Comparison of ENCODE assay signal across 22 cellular contexts in the genomic region with DNA sequence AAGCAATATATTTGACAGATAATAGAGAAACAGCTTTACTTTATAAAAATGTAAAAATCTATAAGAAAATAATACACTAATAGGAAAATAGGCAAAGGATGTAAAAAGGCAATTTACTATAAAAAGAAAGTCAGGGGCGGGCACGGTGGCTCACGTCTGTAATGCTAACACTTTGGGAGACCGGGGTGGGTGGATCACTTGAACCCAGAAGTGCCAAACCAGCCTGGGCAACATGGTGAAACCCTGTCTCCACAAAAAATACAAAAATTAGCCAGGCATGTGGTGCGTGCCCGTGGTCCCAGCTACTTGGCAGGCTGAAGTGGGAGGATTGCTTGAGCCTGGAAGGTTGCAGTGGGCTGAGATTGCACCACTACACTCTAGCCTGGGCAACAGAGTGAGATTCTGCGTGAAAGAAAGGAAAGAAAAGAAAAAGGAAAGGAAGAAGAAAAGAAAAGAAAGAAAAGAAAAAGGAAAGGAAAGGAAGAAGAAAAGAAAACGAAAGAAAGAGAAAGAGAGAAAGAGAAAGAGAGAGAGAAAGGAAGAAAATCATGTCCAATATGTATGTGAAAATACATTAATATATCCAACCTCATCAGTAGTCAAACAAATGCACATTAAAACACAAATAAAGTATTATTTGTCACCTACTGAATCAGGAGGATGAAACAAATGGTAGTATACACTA.
A peak's percentile ranks its signal among the peaks of the same experiment; 100 is the strongest.
DNase-seq lines count a peak whose midpoint lies in the region; ATAC-seq and TF ChIP-seq lines count a peak whose summit lies in the region.
"Had no signal": no experiment of that assay in that cellular context is flagged by ENCODE, and none has a peak within 500 bp of the region (broad histone marks: within the 10 kb centered on the region; RNA-seq: fewer than 3 reads in every experiment).

No MANE protein-coding gene starts in this region.

- H3K27me3 Mint-ChIP-seq in GM23338 (ENCODE audit: insufficient read depth, low read depth, poor library complexity) (peaks cover 3% of the 10 kb centered on the region), HFFc6 (ENCODE audit: insufficient read depth) (peaks cover 13% of the 10 kb centered on the region)
- peaks cover 4 to 12% of the 10 kb centered on the region in 2 donors for H3K27me3 Mint-ChIP-seq in natural killer cell treated with Interleukin-12 subunit alpha and Interleukin-12 subunit beta and Interleukin-15 and Interleukin-18, amount 100 ng/mL, for 72 hours

- ATAC-seq in GM23338 (no peak), GM21576 (IDR thresholded peaks at IDR 0.05; ENCODE audit: unreplicated experiment) (no peak)
- ATAC-seq in natural killer cell treated with Interleukin-12 subunit alpha and Interleukin-12 subunit beta and Interleukin-15 and Interleukin-18, amount 100 ng/mL, for 72 hours, result no peak
- ATAC-seq: Right ventricle myocardium inferior had no signal

- no peak for TF ChIP-seq EP300 in sigmoid colon (IDR thresholded peaks at IDR 0.05)

- WGBS in sigmoid colon, 2 donors, result 86 to 91% methylated on average over 8 of the region's 8 CpGs

- H3K27me3 ChIP-seq in GM23338 (ENCODE audit: insufficient read depth), result no peaks in the 10 kb centered on the region
- H3K27me3 ChIP-seq in sigmoid colon, result no peaks in the 10 kb centered on the region
- H3K27me3 ChIP-seq: BE2C had no signal

- H3K9me3 ChIP-seq in sigmoid colon, result no peaks in the 10 kb centered on the region
- H3K9me3 ChIP-seq: BE2C, SJSA1 had no signal

- 0 out of 2 replicates have a peak, but pooled peaks cover 6% of the 10 kb centered on the region for H3K79me2 ChIP-seq in GM23338 (replicated peaks; ENCODE audit: insufficient read depth)

- no peak overlapping the region for H2AFZ ChIP-seq in GM23338

- no peak overlapping the region for H3K4me3 Mint-ChIP-seq in GM23338
- H3K4me3 Mint-ChIP-seq in HFFc6, result peak overlapping the region; percentile 13; the same call in 1 of the 2 replicates
- no peak overlapping the region for H3K4me3 Mint-ChIP-seq in natural killer cell treated with Interleukin-12 subunit alpha and Interleukin-12 subunit beta and Interleukin-15 and Interleukin-18, amount 100 ng/mL, for 72 hours
- H3K4me3 Mint-ChIP-seq: CD4-positive, CD25-positive, alpha-beta regulatory T cell had no signal

- peaks cover 10% of the 10 kb centered on the region; the same call in 1 of the 2 replicates for H3K36me3 ChIP-seq in GM23338 (ENCODE audit: insufficient read depth)
- no peaks in the 10 kb centered on the region for H3K36me3 ChIP-seq in sigmoid colon
- H3K36me3 ChIP-seq: BE2C, SJSA1 had no signal

- H3K36me3 Mint-ChIP-seq in GM23338 (ENCODE audit: low read depth), result peaks cover 40% of the 10 kb centered on the region
- H3K36me3 Mint-ChIP-seq in HFFc6 (ENCODE audit: low read depth), result no peaks in the 10 kb centered on the region
- H3K36me3 Mint-ChIP-seq in natural killer cell treated with Interleukin-12 subunit alpha and Interleukin-12 subunit beta and Interleukin-15 and Interleukin-18, amount 100 ng/mL, for 72 hours, result no peaks in the 10 kb centered on the region
- H3K36me3 Mint-ChIP-seq: CD4-positive, CD25-positive, alpha-beta regulatory T cell had no signal

- no peak for TF ChIP-seq CTCF in GM23338 (conservative IDR thresholded peaks at IDR 0.05; ENCODE audit: low read depth in 2 of 2)
- TF ChIP-seq CTCF in HFFc6 (IDR thresholded peaks at IDR 0.05), result no peak
- no peak for TF ChIP-seq CTCF in coronary artery (IDR thresholded peaks at IDR 0.05)
- no peak for TF ChIP-seq CTCF in sigmoid colon (IDR thresholded peaks at IDR 0.05)

- H3K9me3 Mint-ChIP-seq in GM23338, result no peaks in the 10 kb centered on the region
- no peaks in the 10 kb centered on the region for H3K9me3 Mint-ChIP-seq in HFFc6
- no peaks in the 10 kb centered on the region for H3K9me3 Mint-ChIP-seq in natural killer cell treated with Interleukin-12 subunit alpha and Interleukin-12 subunit beta and Interleukin-15 and Interleukin-18, amount 100 ng/mL, for 72 hours
- H3K9me3 Mint-ChIP-seq: CD4-positive, CD25-positive, alpha-beta regulatory T cell had no signal

- intact Hi-C loops in sigmoid colon (cut with DNase I), result no loop called here

- peaks cover 10% of the 10 kb centered on the region; the same call in 1 of the 2 replicates for H4K20me1 ChIP-seq in GM23338 (replicated peaks; ENCODE audit: insufficient read depth)

- no peak overlapping the region for H3K4me2 ChIP-seq in GM23338

- no peak overlapping the region for H3K4me3 ChIP-seq in GM23338
- H3K4me3 ChIP-seq in coronary artery, result no peak overlapping the region
- no peak overlapping the region for H3K4me3 ChIP-seq in sigmoid colon
- H3K4me3 ChIP-seq: GM23248, SJSA1 had no signal

- H3K4me1 Mint-ChIP-seq in GM23338, result peaks cover 18% of the 10 kb centered on the region
- no peaks in the 10 kb centered on the region for H3K4me1 Mint-ChIP-seq in HFFc6 (ENCODE audit: low read depth)
- H3K4me1 Mint-ChIP-seq in natural killer cell treated with Interleukin-12 subunit alpha and Interleukin-12 subunit beta and Interleukin-15 and Interleukin-18, amount 100 ng/mL, for 72 hours (ENCODE audit: low read depth in 2 of 2), result no peaks in the 10 kb centered on the region
- H3K4me1 Mint-ChIP-seq: CD4-positive, CD25-positive, alpha-beta regulatory T cell had no signal

- no peaks in the 10 kb centered on the region for H3F3A ChIP-seq in GM23338 (replicated peaks; ENCODE audit: low read depth)

- DNase-seq in GM23338 (ENCODE audit: low spot score) (no peak), HFFc6 (no peak), coronary artery (ENCODE audit: low spot score) (peak; percentile 12), sigmoid colon (peak; percentile 46), COLO668 (lab: John Stamatoyannopoulos, UW; ENCODE audit: unreplicated experiment) (no peak)
- DNase-seq in natural killer cell treated with Interleukin-12 subunit alpha and Interleukin-12 subunit beta and Interleukin-15 and Interleukin-18, amount 100 ng/mL, for 72 hours (ENCODE audit: low spot score), result no peak
- DNase-seq: BE2C; CD4-positive, CD25-positive, alpha-beta regulatory T cell; COR-L47; DMS79; GM23248; HCEC 1CT; KG1; NCI-H1105; NCI-H1694; NCI-H2081; NCI-H2171 treated with DMSO at 0.1 percent for 48 hours; NCI-H524 treated with DMSO at 0.1 percent for 48 hours; OCI-M1 had no signal

- no peaks in the 10 kb centered on the region for H3K9me2 ChIP-seq in GM23338 (ENCODE audit: insufficient read depth)

- no peak for TF ChIP-seq POLR2A in sigmoid colon (IDR thresholded peaks at IDR 0.05)

- peak overlapping the region; percentile 55; the same call in 1 of the 2 replicates for H3K27ac Mint-ChIP-seq in GM23338
- no peak overlapping the region for H3K27ac Mint-ChIP-seq in HFFc6
- H3K27ac Mint-ChIP-seq in natural killer cell treated with Interleukin-12 subunit alpha and Interleukin-12 subunit beta and Interleukin-15 and Interleukin-18, amount 100 ng/mL, for 72 hours, result no peak overlapping the region
- H3K27ac Mint-ChIP-seq: CD4-positive, CD25-positive, alpha-beta regulatory T cell had no signal

- H3K27ac ChIP-seq in GM23338 (ENCODE audit: low read depth) (peak overlapping the region; percentile 56; the same call in 1 of the 2 replicates), coronary artery (no peak overlapping the region), sigmoid colon (no peak overlapping the region)
- H3K27ac ChIP-seq: GM23248, SJSA1 had no signal

- H3K4me1 ChIP-seq in GM23338 (ENCODE audit: insufficient read depth), result no peaks in the 10 kb centered on the region
- H3K4me1 ChIP-seq in sigmoid colon, result no peaks in the 10 kb centered on the region
- H3K4me1 ChIP-seq: BE2C, SJSA1 had no signal

TF ChIP-seq in GM23338, 12 proteins besides CTCF, POLR2A, EP300 and RAD21 (continues in another document):
- TF ChIP-seq ZNF331 (CRISPR knock-in tag; IDR thresholded peaks at IDR 0.05; ENCODE audit: low read depth) (no peak), REST (IDR thresholded peaks at IDR 0.05; ENCODE audit: unreplicated experiment) (no peak), POLR2AphosphoS5 (IDR thresholded peaks at IDR 0.05; ENCODE audit: low read depth) (no peak), EZH2phosphoT487 (IDR thresholded peaks at IDR 0.05; ENCODE audit: unreplicated experiment) (no peak), CREB1 (CRISPR knock-in tag; IDR thresholded peaks at IDR 0.05; ENCODE audit: low read depth) (no peak), JUNB (IDR thresholded peaks at IDR 0.05; ENCODE audit: unreplicated experiment) (no peak), STAT1 (IDR thresholded peaks at IDR 0.05; ENCODE audit: unreplicated experiment) (no peak), ZNF114 (CRISPR knock-in tag; IDR thresholded peaks at IDR 0.05) (no peak)
- TF ChIP-seq, protein P1, sequence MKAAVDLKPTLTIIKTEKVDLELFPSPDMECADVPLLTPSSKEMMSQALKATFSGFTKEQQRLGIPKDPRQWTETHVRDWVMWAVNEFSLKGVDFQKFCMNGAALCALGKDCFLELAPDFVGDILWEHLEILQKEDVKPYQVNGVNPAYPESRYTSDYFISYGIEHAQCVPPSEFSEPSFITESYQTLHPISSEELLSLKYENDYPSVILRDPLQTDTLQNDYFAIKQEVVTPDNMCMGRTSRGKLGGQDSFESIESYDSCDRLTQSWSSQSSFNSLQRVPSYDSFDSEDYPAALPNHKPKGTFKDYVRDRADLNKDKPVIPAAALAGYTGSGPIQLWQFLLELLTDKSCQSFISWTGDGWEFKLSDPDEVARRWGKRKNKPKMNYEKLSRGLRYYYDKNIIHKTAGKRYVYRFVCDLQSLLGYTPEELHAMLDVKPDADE (IDR thresholded peaks at IDR 0.05), result no peak

Comparison
In these comparisons a context has a peak if more than half of its experiments do, and no peak if none do; other contexts are left out.
1. DNase-seq: peak in coronary artery (single experiment) and sigmoid colon (single experiment); none in GM23338 (single experiment), HFFc6 (single experiment), natural killer cell treated with Interleukin-12 subunit alpha and Interleukin-12 subunit beta and Interleukin-15 and Interleukin-18, amount 100 ng/mL, for 72 hours (single experiment) and COLO668 (single experiment).